9 cellular contexts compared by ENCODE assay signal in the genomic region with DNA sequence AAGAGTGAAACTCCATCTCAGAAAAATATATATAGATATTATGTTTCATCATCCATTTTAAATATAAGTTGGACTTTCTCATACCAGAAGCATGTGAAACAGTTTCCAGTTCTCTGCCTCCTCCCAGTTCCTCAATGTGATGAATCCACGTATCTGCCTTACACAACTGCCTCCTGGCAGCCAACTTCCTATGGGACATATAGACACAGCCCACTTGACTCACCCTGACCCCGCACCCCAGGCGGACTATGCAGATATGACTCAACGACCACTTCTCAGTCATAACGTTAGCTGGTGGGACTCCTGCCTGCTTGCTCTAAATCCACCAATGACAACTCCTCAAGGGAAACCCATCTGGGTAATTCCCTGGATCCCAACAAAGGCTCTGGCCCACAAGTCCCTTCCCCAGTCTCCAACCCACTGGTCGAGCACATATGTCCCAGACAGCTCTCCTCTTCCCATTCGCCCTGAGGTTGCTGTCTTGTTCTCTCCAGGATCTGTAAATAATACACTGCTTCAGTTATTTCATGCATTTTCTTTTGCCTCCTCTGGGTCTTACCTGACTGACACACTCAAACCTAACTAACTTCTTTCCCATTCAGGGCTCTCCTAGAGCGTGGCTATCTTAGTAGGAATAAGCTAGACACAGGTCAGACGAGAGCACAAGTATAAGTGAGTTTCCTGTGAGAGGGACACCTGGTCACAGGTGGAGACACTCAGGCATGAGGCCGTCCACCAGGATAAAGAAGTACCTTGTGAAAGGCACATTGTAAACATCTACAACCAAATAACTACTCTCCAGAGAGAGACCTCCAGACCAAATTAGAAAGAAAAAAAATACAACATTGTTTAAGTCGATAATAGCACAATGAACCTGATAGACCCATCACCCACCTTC.
DNase-seq lines count a peak whose midpoint lies in the region; ATAC-seq and TF ChIP-seq lines count a peak whose summit lies in the region.
"Had no signal": no experiment of that assay in that cellular context is flagged by ENCODE, and none has a peak within 500 bp of the region (broad histone marks: within the 10 kb centered on the region; RNA-seq: fewer than 3 reads in every experiment).

No MANE protein-coding gene starts in this region.

- no peak overlapping the region for H3K4me3 Mint-ChIP-seq in activated CD4-positive, alpha-beta T cell treated with anti-CD3 and anti-CD28 coated beads for 36 hours

- peak; percentile 79 for ATAC-seq in activated CD4-positive, alpha-beta T cell treated with anti-CD3 and anti-CD28 coated beads for 36 hours

- TF ChIP-seq CTCF in NB4 (IDR thresholded peaks at IDR 0.05; ENCODE audit: low read depth, low read length) (no peak), choroid plexus epithelial cell (conservative IDR thresholded peaks at IDR 0.05; ENCODE audit: low read depth, low read length) (no peak)

- H3K27me3 Mint-ChIP-seq in activated CD4-positive, alpha-beta T cell treated with anti-CD3 and anti-CD28 coated beads for 36 hours = no peaks in the 10 kb centered on the region

- intact Hi-C loops in activated CD4-positive, alpha-beta T cell treated with anti-CD3 and anti-CD28 coated beads for 36 hours (cut with DNase I, micrococcal nuclease) = loop anchor here (2.0 to 5.0 kb wide), 2 partner anchors 46 to 211 kb away; no protein-coding TSS in a partner anchor

- H3K9me3 Mint-ChIP-seq in activated CD4-positive, alpha-beta T cell treated with anti-CD3 and anti-CD28 coated beads for 36 hours (ENCODE audit: low read depth) = no peaks in the 10 kb centered on the region

- H3K36me3 Mint-ChIP-seq in activated CD4-positive, alpha-beta T cell treated with anti-CD3 and anti-CD28 coated beads for 36 hours (ENCODE audit: low read depth) = no peaks in the 10 kb centered on the region

- peak; percentile 81 for DNase-seq in activated CD4-positive, alpha-beta T cell treated with anti-CD3 and anti-CD28 coated beads for 36 hours
- no peak for DNase-seq in activated CD4-positive, alpha-beta T cell treated with anti-CD3 and anti-CD28 coated beads, Interleukin-2, amount 50 U/mL, for 4 hours
- peak; percentile 95 for DNase-seq in NB4 (ENCODE audit: low read depth)
- DNase-seq in choroid plexus epithelial cell (ENCODE audit: low read depth) = peak; percentile 93
- DNase-seq in stimulated activated CD8-positive, alpha-beta memory T cell treated with anti-CD3 and anti-CD28 coated beads, Interleukin-15, amount 100 ng/mL, for 48 hours (ENCODE audit: low read depth in 2 of 2) = peak; percentile 54 to 66
- DNase-seq in D341Med (ENCODE audit: low spot score) = no peak
- DNase-seq in anterior cingulate cortex (lab: John Stamatoyannopoulos, UW) = no peak
- no peak for DNase-seq in NCI-H82 treated with DMSO at 0.1 percent for 48 hours (lab: John Stamatoyannopoulos, UW; ENCODE audit: unreplicated experiment)

- POLR2A ChIA-PET in activated CD4-positive, alpha-beta T cell treated with anti-CD3 and anti-CD28 coated beads for 36 hours (lab: Charles Lee) = no interaction called here

- no peak for TF ChIP-seq POLR2A in NB4 (IDR thresholded peaks at IDR 0.05; ENCODE audit: extremely low read depth, insufficient read length)

- H3K27ac Mint-ChIP-seq in activated CD4-positive, alpha-beta T cell treated with anti-CD3 and anti-CD28 coated beads for 36 hours = no peak overlapping the region

- H3K4me1 Mint-ChIP-seq in activated CD4-positive, alpha-beta T cell treated with anti-CD3 and anti-CD28 coated beads for 36 hours = peaks cover 32% of the 10 kb centered on the region

- H3K4me3 ChIP-seq in NB4 (ENCODE audit: low read depth, low read length) (no peak overlapping the region), choroid plexus epithelial cell (ENCODE audit: low read depth, low read length) (no peak overlapping the region)
- H3K4me3 ChIP-seq: SK-N-MC had no signal

- CTCF ChIA-PET in activated CD4-positive, alpha-beta T cell treated with anti-CD3 and anti-CD28 coated beads for 36 hours (lab: Charles Lee) = no interaction called here

Comparison
In these comparisons a context has a peak if more than half of its experiments do, and no peak if none do; other contexts are left out.
1. DNase-seq: peak in activated CD4-positive, alpha-beta T cell treated with anti-CD3 and anti-CD28 coated beads for 36 hours (single experiment), NB4 (single experiment), choroid plexus epithelial cell (single experiment) and stimulated activated CD8-positive, alpha-beta memory T cell treated with anti-CD3 and anti-CD28 coated beads, Interleukin-15, amount 100 ng/mL, for 48 hours (2 of 2); none in activated CD4-positive, alpha-beta T cell treated with anti-CD3 and anti-CD28 coated beads, Interleukin-2, amount 50 U/mL, for 4 hours (0 of 2), D341Med (single experiment), anterior cingulate cortex (0 of 58) and NCI-H82 treated with DMSO at 0.1 percent for 48 hours (single experiment).